30 cellular contexts compared by ENCODE assay signal in genomic region chr5:91420879-91421278, GRCh38.
"Had no signal": no experiment of that assay in that cellular context is flagged by ENCODE, and none has a peak within 500 bp of the region (broad histone marks: within the 10 kb centered on the region; RNA-seq: fewer than 3 reads in every experiment).

No MANE protein-coding gene starts in this region.

- H3K27ac Mint-ChIP-seq: activated naive CD8-positive, alpha-beta T cell; brain; stimulated activated naive B cell treated with anti-CD40 and anti-IgM and Interleukin-4, amounts not matched to agents 10 μg/mL and 1 μg/mL and 100 μg/mL, for 72 hours; T-helper 2 cell treated with Interferon-gamma antibody and Interleukin-4, amounts not matched to agents 5 μg/mL and 100 μg/mL, for 36 hours had no signal

- H3K27me3 ChIP-seq: ascending aorta, cardiac muscle cell, right atrium auricular region, stomach, thyroid gland, upper lobe of left lung had no signal

- H3K4me1 ChIP-seq: ascending aorta, right atrium auricular region had no signal

- H3K27ac ChIP-seq: ascending aorta, cardiac muscle cell, coronary artery, right atrium auricular region, stomach, thyroid gland, upper lobe of left lung had no signal

- H3K4me3 Mint-ChIP-seq: activated naive CD8-positive, alpha-beta T cell; brain; effector memory CD8-positive, alpha-beta T cell; immature natural killer cell; neural crest cell; stimulated activated naive B cell treated with anti-CD40 and anti-IgM and Interleukin-4, amounts not matched to agents 10 μg/mL and 1 μg/mL and 100 μg/mL, for 72 hours; T-helper 2 cell treated with Interferon-gamma antibody and Interleukin-4, amounts not matched to agents 5 μg/mL and 100 μg/mL, for 36 hours had no signal

- H3K4me1 Mint-ChIP-seq: neural crest cell; stimulated activated naive B cell treated with anti-CD40 and anti-IgM and Interleukin-4, amounts not matched to agents 10 μg/mL and 1 μg/mL and 100 μg/mL, for 72 hours had no signal

- H3K9me3 ChIP-seq: ascending aorta, right atrium auricular region, stomach, thyroid gland, upper lobe of left lung had no signal

- H3K27me3 Mint-ChIP-seq: activated naive CD8-positive, alpha-beta T cell; effector memory CD8-positive, alpha-beta T cell; stimulated activated naive B cell treated with anti-CD40 and anti-IgM and Interleukin-4, amounts not matched to agents 10 μg/mL and 1 μg/mL and 100 μg/mL, for 72 hours had no signal

- H3K36me3 Mint-ChIP-seq: activated naive CD8-positive, alpha-beta T cell; brain; immature natural killer cell; naive thymus-derived CD4-positive, alpha-beta T cell; stimulated activated naive B cell treated with anti-CD40 and anti-IgM and Interleukin-4, amounts not matched to agents 10 μg/mL and 1 μg/mL and 100 μg/mL, for 72 hours had no signal

- H3K9me3 Mint-ChIP-seq: effector memory CD8-positive, alpha-beta T cell; immature natural killer cell; naive thymus-derived CD4-positive, alpha-beta T cell; neural crest cell; stimulated activated naive B cell treated with anti-CD40 and anti-IgM and Interleukin-4, amounts not matched to agents 10 μg/mL and 1 μg/mL and 100 μg/mL, for 72 hours; T-helper 2 cell treated with Interferon-gamma antibody and Interleukin-4, amounts not matched to agents 5 μg/mL and 100 μg/mL, for 36 hours had no signal

- H3K36me3 ChIP-seq: ascending aorta, cardiac muscle cell, right atrium auricular region, stomach, thyroid gland, upper lobe of left lung had no signal

- ATAC-seq: effector memory CD8-positive, alpha-beta T cell; esophagus mucosa; left colon; naive thymus-derived CD4-positive, alpha-beta T cell; stimulated activated naive B cell treated with anti-CD40 and anti-IgM and Interleukin-4, amounts not matched to agents 10 μg/mL and 1 μg/mL and 100 μg/mL, for 72 hours had no signal

- H3K4me3 ChIP-seq: ascending aorta, cardiac muscle cell, coronary artery, right atrium auricular region, stomach, thyroid gland, upper lobe of left lung had no signal

- DNase-seq: activated CD4-positive, alpha-beta T cell treated with anti-CD3 and anti-CD28 coated beads for 4 hours; activated CD4-positive, alpha-beta T cell treated with anti-CD3 and anti-CD28 coated beads, Interleukin-2, amount 50 U/mL, for 4 hours; activated effector memory CD4-positive, alpha-beta T cell treated with Interleukin-2 at 50 U/mL for 16 hours; activated naive CD4-positive, alpha-beta T cell treated with Interleukin-2 at 50 U/mL for 16 hours; cerebellar nuclear complex; effector memory CD8-positive, alpha-beta T cell; foreskin fibroblast; head of caudate nucleus; hippocampal formation; immature natural killer cell; kidney; left colon; midbrain; naive thymus-derived CD4-positive, alpha-beta T cell; occipital lobe; stimulated activated CD4-positive, alpha-beta T cell treated with anti-CD3 and anti-CD28 coated beads, Interleukin-15, amount 100 ng/mL, for 24 hours; stimulated activated CD4-positive, alpha-beta T cell treated with anti-CD3 and anti-CD28 coated beads, Interleukin-2, amount 100 ng/mL, for 24 hours; stimulated activated naive B cell treated with anti-CD40 and anti-IgM and Interleukin-4, amounts not matched to agents 10 μg/mL and 1 μg/mL and 100 μg/mL, for 72 hours; stomach; thyroid gland; upper lobe of left lung had no signal
